10 cellular contexts compared by ENCODE assay signal in genomic region chr10:31708513-31708912, GRCh38.
A peak's percentile ranks its signal among the peaks of the same experiment; 100 is the strongest.
DNase-seq lines count a peak whose midpoint lies in the region; ATAC-seq, FAIRE-seq and TF ChIP-seq lines count a peak whose summit lies in the region.
"Had no signal": no experiment of that assay in that cellular context is flagged by ENCODE, and none has a peak within 500 bp of the region (broad histone marks: within the 10 kb centered on the region; RNA-seq: fewer than 3 reads in every experiment).

No MANE protein-coding gene starts in this region.

- H3K9me3 Mint-ChIP-seq in HFFc6, result peaks cover 43% of the 10 kb centered on the region

- peak overlapping the region; percentile 93 for H3K27ac Mint-ChIP-seq in HFFc6

- H3K27me3 Mint-ChIP-seq in HFFc6 (ENCODE audit: insufficient read depth), result 0 out of 2 replicates have a peak, but pooled peaks cover 1% of the 10 kb centered on the region

- H3K36me3 Mint-ChIP-seq in HFFc6 (ENCODE audit: low read depth), result peaks cover 33% of the 10 kb centered on the region

- POLR2A ChIA-PET in GM12878 (lab: Charles Lee), result interaction anchor here (0.9 to 1.0 kb wide), 2 partner anchors 45 to 669 kb away, joined by 3 to 6 read pairs; no protein-coding TSS in a partner anchor

- H4K20me1 ChIP-seq in GM12878 (ENCODE audit: control insufficient read depth, insufficient read depth), result no peaks in the 10 kb centered on the region

- H3K27ac ChIP-seq in GM12878 (ENCODE audit: control insufficient read depth, insufficient read depth) (peak overlapping the region; percentile 92), iPS-20b (ENCODE audit: low read length) (no peak overlapping the region), skin epidermis (peak overlapping the region in 19 of 21 experiments; percentile 45 to 89 (median 82))

- peak overlapping the region; percentile 9 for H2AFZ ChIP-seq in GM12878 (ENCODE audit: control insufficient read depth, low read depth, low read length)

- no peaks in the 10 kb centered on the region for H3K27me3 ChIP-seq in GM12878 (replicated peaks in 1 of 2; ENCODE audit: control insufficient read depth in 2 of 2, insufficient read depth in 2 of 2, low read length in 1 of 2)
- no peaks in the 10 kb centered on the region for H3K27me3 ChIP-seq in iPS-20b (ENCODE audit: insufficient read depth, low read length)

- no peak overlapping the region; the same call in 1 of the 2 replicates for H3K9ac ChIP-seq in GM12878 (ENCODE audit: control insufficient read depth, insufficient read depth, low read length)
- peak overlapping the region; percentile 7; the same call in 1 of the 2 replicates for H3K9ac ChIP-seq in iPS-20b (ENCODE audit: low read depth, low read length)
- H3K9ac ChIP-seq: SK-N-SH had no signal

- no peak for FAIRE-seq in GM12878 (lab: Jason Lieb, UNC)

- DNase-seq in HFFc6 (no peak), GM12878 (ENCODE audit: low read depth, low spot score) (no peak), NCI-H446 (lab: John Stamatoyannopoulos, UW) (no peak), NCI-H2196 (lab: John Stamatoyannopoulos, UW; ENCODE audit: unreplicated experiment) (no peak), RKO (ENCODE audit: low spot score) (no peak)
- DNase-seq: activated T-cell treated with anti-CD3 and anti-CD28 coated beads, Interleukin-2, amount 50 U/mL, for 1 hour; SK-N-SH had no signal

- TF ChIP-seq EP300 in GM12878 (IDR thresholded peaks at IDR 0.05; ENCODE audit: borderline replicate concordance in 1 of 2, control insufficient read depth in 1 of 2, low read depth in 2 of 2, low read length in 2 of 2), result no peak

- H3K36me3 ChIP-seq in GM12878 (ENCODE audit: control insufficient read depth in 2 of 2, insufficient read depth in 2 of 2, low read length in 1 of 2) (no peaks in the 10 kb centered on the region; a peak in 1 of 4 replicates), iPS-20b (ENCODE audit: insufficient read depth, low read depth, low read length) (no peaks in the 10 kb centered on the region)

- TF ChIP-seq RAD21 in GM12878 (IDR thresholded peaks at IDR 0.05; ENCODE audit: insufficient read depth, low read depth, low read length), result no peak

- 74% methylated on average over 9 of the region's 9 CpGs for WGBS in GM12878 (ENCODE audit: insufficient coverage, insufficient replicate concordance, low lambda C conversion rate, missing lambda C conversion rate)

- H3K4me2 ChIP-seq in GM12878 (ENCODE audit: control insufficient read depth, insufficient read depth), result peak overlapping the region; percentile 95; the same call in 1 of the 2 replicates

- SMC1A ChIA-PET in GM12878 (lab: Charles Lee; ENCODE audit: uncharacterized antibody, unreplicated experiment), result interaction anchor here (0.6 to 1.8 kb wide), 6 partner anchors 10 to 1038 kb away, joined by 4 to 11 read pairs (median 4); no protein-coding TSS in a partner anchor

- in situ Hi-C loops in GM12878 (cut with MboI), result no loop called here

- ATAC-seq in GM12878 (no peak), HG02973 (IDR thresholded peaks at IDR 0.05; ENCODE audit: unreplicated experiment) (no peak)

- RAD21 ChIA-PET in GM12878 (lab: Charles Lee; ENCODE audit: unreplicated experiment), result interaction anchor here (1.2 to 1.9 kb wide), 5 partner anchors 62 to 924 kb away, joined by 3 to 10 read pairs (median 5); no protein-coding TSS in a partner anchor

- intact Hi-C loops in GM12878 (cut with micrococcal nuclease; ENCODE audit: unreplicated experiment), result loop anchor here (2.0 to 10.0 kb wide), 5 partner anchors 52 to 974 kb away; no protein-coding TSS in a partner anchor

- H3K79me2 ChIP-seq in GM12878 (ENCODE audit: control insufficient read depth, insufficient read depth, low read length), result peaks cover 2% of the 10 kb centered on the region

- TF ChIP-seq POLR2A in GM12878 (IDR thresholded peaks at IDR 0.05; ENCODE audit: low read depth, low read length), result no peak

- H3K4me3 ChIP-seq in GM12878 (no peak overlapping the region), iPS-20b (ENCODE audit: low read length) (no peak overlapping the region), skin epidermis (no peak overlapping the region)

- CTCF ChIA-PET in GM12878 (lab: Yijun Ruan, JAX), result interaction anchor here (1.0 to 3.2 kb wide), 4 partner anchors 17 to 100 kb away, joined by 5 to 21 read pairs (median 12); no protein-coding TSS in a partner anchor

- no peak overlapping the region for H3K4me3 Mint-ChIP-seq in HFFc6

- BruUV-seq in GM12878 (replicated peaks; lab: Mats Ljungman, UMichigan), result no TSS peak

- H3K9me3 ChIP-seq in GM12878 (replicated peaks; ENCODE audit: control insufficient read depth, insufficient read depth, low read length), result peaks cover 11% of the 10 kb centered on the region; the same call in 2 of the 3 replicates
- peaks cover 31% of the 10 kb centered on the region for H3K9me3 ChIP-seq in iPS-20b (ENCODE audit: insufficient read depth, low read depth, low read length)
- H3K9me3 ChIP-seq: SK-N-SH had no signal

- peaks cover 31% of the 10 kb centered on the region for H3K4me1 ChIP-seq in GM12878 (ENCODE audit: control insufficient read depth, insufficient read depth, low read length)
- H3K4me1 ChIP-seq in iPS-20b (ENCODE audit: insufficient read depth, low read length), result peaks cover 15% of the 10 kb centered on the region; the same call in 1 of the 2 replicates

- H3K4me1 Mint-ChIP-seq in HFFc6 (ENCODE audit: low read depth), result peaks cover 26% of the 10 kb centered on the region

- TF ChIP-seq CTCF in HFFc6 (IDR thresholded peaks at IDR 0.05) (no peak), GM12878 (IDR thresholded peaks at IDR 0.05 in 2 of 3, conservative IDR thresholded peaks at IDR 0.05 in 1 of 3; ENCODE audit: control insufficient read depth in 2 of 3, extremely low read depth in 1 of 3, insufficient read depth in 1 of 3, low read depth in 3 of 3, low read length in 3 of 3) (no peak)

TF ChIP-seq in GM12878, 131 proteins besides CTCF, POLR2A, EP300 and RAD21 (continues in another document):
- TF ChIP-seq FOXK2 (IDR thresholded peaks at IDR 0.05) (no peak), PML (IDR thresholded peaks at IDR 0.05; ENCODE audit: low read length) (no peak), ZNF217 (IDR thresholded peaks at IDR 0.05) (no peak), E4F1 (IDR thresholded peaks at IDR 0.05; ENCODE audit: borderline replicate concordance, partially characterized antibody) (no peak), ZNF622 (IDR thresholded peaks at IDR 0.05) (no peak), MEF2B (IDR thresholded peaks at IDR 0.05; ENCODE audit: partially characterized antibody, poor library complexity, severe bottlenecking) (no peak), ZSCAN29 (IDR thresholded peaks at IDR 0.05) (no peak), E2F8 (IDR thresholded peaks at IDR 0.05; ENCODE audit: low read depth, partially characterized antibody) (no peak), HDAC6 (IDR thresholded peaks at IDR 0.05; ENCODE audit: unreplicated experiment) (no peak)
- TF ChIP-seq, protein P1, sequence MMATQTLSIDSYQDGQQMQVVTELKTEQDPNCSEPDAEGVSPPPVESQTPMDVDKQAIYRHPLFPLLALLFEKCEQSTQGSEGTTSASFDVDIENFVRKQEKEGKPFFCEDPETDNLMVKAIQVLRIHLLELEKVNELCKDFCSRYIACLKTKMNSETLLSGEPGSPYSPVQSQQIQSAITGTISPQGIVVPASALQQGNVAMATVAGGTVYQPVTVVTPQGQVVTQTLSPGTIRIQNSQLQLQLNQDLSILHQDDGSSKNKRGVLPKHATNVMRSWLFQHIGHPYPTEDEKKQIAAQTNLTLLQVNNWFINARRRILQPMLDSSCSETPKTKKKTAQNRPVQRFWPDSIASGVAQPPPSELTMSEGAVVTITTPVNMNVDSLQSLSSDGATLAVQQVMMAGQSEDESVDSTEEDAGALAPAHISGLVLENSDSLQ (IDR thresholded peaks at IDR 0.05), result no peak
